In genomic region chr6:167676000-167676665, GRCh38 we compare ENCODE assay signal across 13 cellular contexts.
DNase-seq lines count a peak whose midpoint lies in the region; ATAC-seq and TF ChIP-seq lines count a peak whose summit lies in the region.
"Had no signal": no experiment of that assay in that cellular context is flagged by ENCODE, and none has a peak within 500 bp of the region (broad histone marks: within the 10 kb centered on the region; RNA-seq: fewer than 3 reads in every experiment).

No MANE protein-coding gene starts in this region.

- peaks cover 0 to 25% of the 10 kb centered on the region in 2 donors for H3K4me1 ChIP-seq in left lung

- peak; percentile 95 for DNase-seq in HuH-7 (ENCODE audit: low spot score)
- DNase-seq in dermis microvascular lymphatic vessel endothelial cell (ENCODE audit: low read depth in 2 of 2): peak; percentile 97 to 99
- no peak for DNase-seq in left lung
- DNase-seq in renal cortical epithelial cell (ENCODE audit: low read depth): peak; percentile 40
- DNase-seq in activated effector memory CD4-positive, alpha-beta T cell treated with Interleukin-2 at 50 U/mL for 16 hours: no peak
- no peak for DNase-seq in MG63
- DNase-seq: activated CD4-positive, alpha-beta memory T cell treated with anti-CD3 and anti-CD28 coated beads for 36 hours; activated gamma-delta T cell; AML-193; central memory CD4-positive, alpha-beta T cell; SW 1271 had no signal

- peak overlapping the region in 1 of 2 donors; percentile 60 for H3K27ac ChIP-seq in left lung

- H3K27me3 ChIP-seq in left lung: peaks cover 11 to 39% of the 10 kb centered on the region in 2 donors
- H3K27me3 ChIP-seq in MG63: no peaks in the 10 kb centered on the region

- no peak for TF ChIP-seq CTCF in left lung (IDR thresholded peaks at IDR 0.05)

- H3K4me3 ChIP-seq in left lung (no peak overlapping the region), MG63 (no peak overlapping the region)

- H3K9me3 ChIP-seq in left lung (peaks cover 0 to 6% of the 10 kb centered on the region in 2 donors), MG63 (no peaks in the 10 kb centered on the region)

- no peaks in the 10 kb centered on the region for H3K36me3 ChIP-seq in left lung
- no peaks in the 10 kb centered on the region for H3K36me3 ChIP-seq in MG63

- ATAC-seq in left lung (peak; percentile 35), HG02571 (IDR thresholded peaks at IDR 0.05; ENCODE audit: unreplicated experiment) (no peak), GM19035 (IDR thresholded peaks at IDR 0.05; ENCODE audit: unreplicated experiment) (no peak)

- intact Hi-C loops in left lung (cut with DNase I): no loop called here

Comparison
In these comparisons a context has a peak if more than half of its experiments do, and no peak if none do; other contexts are left out.
1. DNase-seq: peak in HuH-7 (single experiment), dermis microvascular lymphatic vessel endothelial cell (2 of 2) and renal cortical epithelial cell (single experiment); none in left lung (0 of 2), activated effector memory CD4-positive, alpha-beta T cell treated with Interleukin-2 at 50 U/mL for 16 hours (single experiment) and MG63 (single experiment).